24 cellular contexts compared by ENCODE assay signal in genomic region chr14:88835661-88836060, GRCh38. TPM values are rescaled to one million over a fixed set of nuclear protein-coding genes. Genes with fewer than 3 reads are reported as not detected.
A peak's percentile ranks its signal among the peaks of the same experiment; 100 is the strongest.
DNase-seq lines count a peak whose midpoint lies in the region; ATAC-seq and TF ChIP-seq lines count a peak whose summit lies in the region.
"Had no signal": no experiment of that assay in that cellular context is flagged by ENCODE, and none has a peak within 500 bp of the region (broad histone marks: within the 10 kb centered on the region; RNA-seq: fewer than 3 reads in every experiment).

No MANE protein-coding gene starts in this region.

- ATAC-seq in Right ventricle myocardium inferior (no peak), HG03159 (IDR thresholded peaks at IDR 0.05; ENCODE audit: unreplicated experiment) (no peak)
- no peak for ATAC-seq in stimulated activated naive CD8-positive, alpha-beta T cell treated with anti-CD3 and anti-CD28 coated beads, Interleukin-15, amount 100 ng/mL, for 72 hours
- ATAC-seq: activated naive CD8-positive, alpha-beta T cell treated with anti-CD3 and anti-CD28 coated beads, Interleukin-2, amount 50 U/mL, for 24 hours had no signal

- H3K27ac Mint-ChIP-seq in chondrocyte (ENCODE audit: unreplicated experiment), result peak overlapping the region; percentile 91
- no peak overlapping the region for H3K27ac Mint-ChIP-seq in stimulated activated naive CD8-positive, alpha-beta T cell treated with anti-CD3 and anti-CD28 coated beads, Interleukin-15, amount 100 ng/mL, for 72 hours
- no peak overlapping the region for H3K27ac Mint-ChIP-seq in activated CD4-positive, alpha-beta memory T cell treated with anti-CD3 and anti-CD28 coated beads, Interleukin-2, amount 10 ng/mL, durations not matched to agents 7 days and 5 days
- H3K27ac Mint-ChIP-seq: activated B cell treated with CpG ODN at 0.5 μM for 24 hours; activated naive CD8-positive, alpha-beta T cell treated with anti-CD3 and anti-CD28 coated beads, Interleukin-2, amount 50 U/mL, for 24 hours had no signal

- H3K36me3 ChIP-seq in left ventricle myocardium inferior (no peaks in the 10 kb centered on the region), mesenchymal stem cell (ENCODE audit: control insufficient read depth in 1 of 2, insufficient read depth in 2 of 2, low read depth in 1 of 2, low read length in 2 of 2) (peaks cover 0 to 7% of the 10 kb centered on the region in 2 experiments)
- H3K36me3 ChIP-seq: neutrophil, transverse colon had no signal

- no peak overlapping the region for H3K18ac ChIP-seq in mesenchymal stem cell (ENCODE audit: low read depth in 1 of 2, low read length in 2 of 2)

- no peak overlapping the region for H2BK15ac ChIP-seq in mesenchymal stem cell (ENCODE audit: low read depth, poor library complexity, severe bottlenecking)

- CTCF ChIA-PET in activated CD4-positive, alpha-beta memory T cell treated with anti-CD3 and anti-CD28 coated beads, Interleukin-2, amount 10 ng/mL, durations not matched to agents 7 days and 5 days (lab: Charles Lee), result no interaction called here

- H3K9me3 ChIP-seq in left ventricle myocardium inferior (replicated peaks), result no peaks in the 10 kb centered on the region
- no peaks in the 10 kb centered on the region for H3K9me3 ChIP-seq in mesenchymal stem cell (ENCODE audit: control insufficient read depth, low read length)
- H3K9me3 ChIP-seq: neutrophil, transverse colon had no signal

- no peak overlapping the region for H4K91ac ChIP-seq in mesenchymal stem cell (ENCODE audit: low read length)

- DNase-seq in left ventricle myocardium inferior (no peak), Right ventricle myocardium inferior (ENCODE audit: missing footprints) (no peak), chondrocyte (ENCODE audit: low spot score) (no peak), mesenchymal stem cell (no peak), HuH-7 (ENCODE audit: low spot score) (no peak)
- no peak for DNase-seq in stimulated activated naive CD8-positive, alpha-beta T cell treated with anti-CD3 and anti-CD28 coated beads, Interleukin-15, amount 100 ng/mL, for 72 hours
- no peak for DNase-seq in activated CD4-positive, alpha-beta memory T cell treated with anti-CD3 and anti-CD28 coated beads, Interleukin-2, amount 10 ng/mL, durations not matched to agents 7 days and 5 days
- DNase-seq: 8988T; activated B cell treated with CpG ODN at 0.5 μM for 24 hours; activated CD4-positive, alpha-beta T cell treated with anti-CD3 and anti-CD28 coated beads, Interleukin-2, amount 50 U/mL, for 4 hours; activated effector memory CD4-positive, alpha-beta T cell treated with anti-CD3 and anti-CD28 coated beads, Interleukin-2, amount 50 U/mL, for 16 hours; activated naive CD8-positive, alpha-beta T cell treated with anti-CD3 and anti-CD28 coated beads, Interleukin-2, amount 50 U/mL, for 24 hours; central memory CD4-positive, alpha-beta T cell; NCI-H1105; NCI-H2081 treated with DMSO at 0.1 percent for 48 hours; NCI-H526; stimulated activated CD4-positive, alpha-beta T cell treated with anti-CD3 and anti-CD28 coated beads, Interleukin-4, amount 100 ng/mL, for 24 hours; stimulated activated naive CD4-positive, alpha-beta T cell treated with Interleukin-2 at 50 U/mL for 16 hours; T-helper 9 cell; transverse colon had no signal

- intact Hi-C loops in left ventricle myocardium inferior (cut with micrococcal nuclease) (no loop called here), Right ventricle myocardium inferior (cut with DNase I) (no loop called here)

- H3K14ac ChIP-seq in mesenchymal stem cell (ENCODE audit: low read length in 2 of 2), result no peak overlapping the region

- H3K27me3 Mint-ChIP-seq in chondrocyte (ENCODE audit: low read depth), result no peaks in the 10 kb centered on the region
- H3K27me3 Mint-ChIP-seq in stimulated activated naive CD8-positive, alpha-beta T cell treated with anti-CD3 and anti-CD28 coated beads, Interleukin-15, amount 100 ng/mL, for 72 hours, result peaks cover 8% of the 10 kb centered on the region
- H3K27me3 Mint-ChIP-seq in activated CD4-positive, alpha-beta memory T cell treated with anti-CD3 and anti-CD28 coated beads, Interleukin-2, amount 10 ng/mL, durations not matched to agents 7 days and 5 days, result peaks cover 4% of the 10 kb centered on the region

- H2BK12ac ChIP-seq in mesenchymal stem cell (ENCODE audit: low read length in 2 of 2), result no peak overlapping the region

- H3K4me3 Mint-ChIP-seq in chondrocyte (ENCODE audit: unreplicated experiment), result no peak overlapping the region
- H3K4me3 Mint-ChIP-seq in stimulated activated naive CD8-positive, alpha-beta T cell treated with anti-CD3 and anti-CD28 coated beads, Interleukin-15, amount 100 ng/mL, for 72 hours, result no peak overlapping the region
- H3K4me3 Mint-ChIP-seq in activated CD4-positive, alpha-beta memory T cell treated with anti-CD3 and anti-CD28 coated beads, Interleukin-2, amount 10 ng/mL, durations not matched to agents 7 days and 5 days, result no peak overlapping the region
- H3K4me3 Mint-ChIP-seq: activated B cell treated with CpG ODN at 0.5 μM for 24 hours; activated naive CD8-positive, alpha-beta T cell treated with anti-CD3 and anti-CD28 coated beads, Interleukin-2, amount 50 U/mL, for 24 hours had no signal

- POLR2A ChIA-PET in activated CD4-positive, alpha-beta memory T cell treated with anti-CD3 and anti-CD28 coated beads, Interleukin-2, amount 10 ng/mL, durations not matched to agents 7 days and 5 days (lab: Charles Lee), result interaction anchor here (0.7 kb wide), 1 partner anchor 16 kb away, joined by 3 read pairs; no protein-coding TSS in a partner anchor

- no peak overlapping the region for H2BK120ac ChIP-seq in mesenchymal stem cell (ENCODE audit: low read depth, low read length)

- H3K9ac ChIP-seq in mesenchymal stem cell (ENCODE audit: low read length), result peak overlapping the region; percentile 84

- H3K27me3 ChIP-seq in left ventricle myocardium inferior (ENCODE audit: low read depth) (no peaks in the 10 kb centered on the region), mesenchymal stem cell (ENCODE audit: control insufficient read depth in 1 of 2, insufficient read depth in 1 of 2, low read length in 2 of 2) (no peaks in the 10 kb centered on the region)
- H3K27me3 ChIP-seq: neutrophil, transverse colon had no signal

- H3K23ac ChIP-seq in mesenchymal stem cell (ENCODE audit: low read length in 2 of 2), result no peak overlapping the region

- H2AFZ ChIP-seq in mesenchymal stem cell (ENCODE audit: low read depth, low read length), result no peak overlapping the region

- no peak overlapping the region for H3K4ac ChIP-seq in mesenchymal stem cell (ENCODE audit: low read depth in 1 of 2, low read length in 2 of 2)

- peaks cover 1% of the 10 kb centered on the region for H3K36me3 Mint-ChIP-seq in chondrocyte (ENCODE audit: low read depth)
- H3K36me3 Mint-ChIP-seq in activated CD4-positive, alpha-beta memory T cell treated with anti-CD3 and anti-CD28 coated beads, Interleukin-2, amount 10 ng/mL, durations not matched to agents 7 days and 5 days (ENCODE audit: low read depth), result no peaks in the 10 kb centered on the region

- TF ChIP-seq CTCF in left ventricle myocardium inferior (IDR thresholded peaks at IDR 0.05; ENCODE audit: borderline replicate concordance) (no peak), chondrocyte (IDR thresholded peaks at IDR 0.05) (no peak)

- H2AK5ac ChIP-seq in mesenchymal stem cell (ENCODE audit: low read length, severe bottlenecking), result no peak overlapping the region

- no peak overlapping the region for H2BK5ac ChIP-seq in mesenchymal stem cell (ENCODE audit: low read depth, low read length, poor library complexity, severe bottlenecking)

- H3K4me1 ChIP-seq in left ventricle myocardium inferior (peaks cover 24% of the 10 kb centered on the region), mesenchymal stem cell (ENCODE audit: control insufficient read depth, insufficient read depth, low read depth, low read length) (peaks cover 3% of the 10 kb centered on the region)

- H3K4me2 ChIP-seq in mesenchymal stem cell (ENCODE audit: low read length, poor library complexity, severe bottlenecking), result no peak overlapping the region

- H3K27ac ChIP-seq in left ventricle myocardium inferior (replicated peaks) (peak overlapping the region; percentile 60), mesenchymal stem cell (ENCODE audit: low read length, poor library complexity, severe bottlenecking) (no peak overlapping the region)
- H3K27ac ChIP-seq: neutrophil, RWPE1 had no signal

- no peak overlapping the region for H4K8ac ChIP-seq in mesenchymal stem cell (ENCODE audit: low read length)

- no peaks in the 10 kb centered on the region for H3K9me3 Mint-ChIP-seq in chondrocyte (ENCODE audit: low read depth)
- H3K9me3 Mint-ChIP-seq in stimulated activated naive CD8-positive, alpha-beta T cell treated with anti-CD3 and anti-CD28 coated beads, Interleukin-15, amount 100 ng/mL, for 72 hours, result no peaks in the 10 kb centered on the region
- H3K9me3 Mint-ChIP-seq in activated CD4-positive, alpha-beta memory T cell treated with anti-CD3 and anti-CD28 coated beads, Interleukin-2, amount 10 ng/mL, durations not matched to agents 7 days and 5 days, result no peaks in the 10 kb centered on the region
- H3K9me3 Mint-ChIP-seq: activated B cell treated with CpG ODN at 0.5 μM for 24 hours; activated naive CD8-positive, alpha-beta T cell treated with anti-CD3 and anti-CD28 coated beads, Interleukin-2, amount 50 U/mL, for 24 hours had no signal

- H3K4me1 Mint-ChIP-seq in chondrocyte (ENCODE audit: low read depth), result peaks cover 57% of the 10 kb centered on the region
- H3K4me1 Mint-ChIP-seq in stimulated activated naive CD8-positive, alpha-beta T cell treated with anti-CD3 and anti-CD28 coated beads, Interleukin-15, amount 100 ng/mL, for 72 hours, result peaks cover 9% of the 10 kb centered on the region
- H3K4me1 Mint-ChIP-seq in activated CD4-positive, alpha-beta memory T cell treated with anti-CD3 and anti-CD28 coated beads, Interleukin-2, amount 10 ng/mL, durations not matched to agents 7 days and 5 days, result no peaks in the 10 kb centered on the region
- H3K4me1 Mint-ChIP-seq: activated B cell treated with CpG ODN at 0.5 μM for 24 hours had no signal

- no peak overlapping the region for H3K4me3 ChIP-seq in left ventricle myocardium inferior
- H3K4me3 ChIP-seq in mesenchymal stem cell (ENCODE audit: insufficient read depth in 1 of 2, low read depth in 1 of 2, low read length in 2 of 2), result no peak overlapping the region
- H3K4me3 ChIP-seq: lung, transverse colon had no signal

- H3K79me1 ChIP-seq in mesenchymal stem cell (replicated peaks; ENCODE audit: low read length, poor library complexity, severe bottlenecking), result peaks cover 19% of the 10 kb centered on the region

RNA-seq across cellular contexts. Expression of gene TTC8, which starts 11.2 kb away (rescaled TPM):
- total RNA-seq in left ventricle myocardium inferior (8.9 TPM), Right ventricle myocardium inferior (7.0 TPM), chondrocyte (25.9 to 32.6 TPM (median 27.2 TPM) in 3 replicates)
- polyA plus RNA-seq in mesenchymal stem cell (2013, experiment 1 of 2), result 27.9 TPM
- polyA plus RNA-seq in mesenchymal stem cell (2013, experiment 2 of 2), result 29.4 TPM
- 1 to 10 TPM; 1.8 to 2.3 TPM for total RNA-seq in activated CD4-positive, alpha-beta memory T cell treated with anti-CD3 and anti-CD28 coated beads, Interleukin-2, amount 10 ng/mL, durations not matched to agents 7 days and 5 days

RNA-seq across cellular contexts. Expression of gene EML5, which starts 42.9 kb away (rescaled TPM):
- total RNA-seq in left ventricle myocardium inferior (0.36 TPM), Right ventricle myocardium inferior (0.27 TPM), chondrocyte (0.19 TPM in 1 of 3 replicates, not detected in the others)
- not detected for polyA plus RNA-seq in mesenchymal stem cell (2013, experiment 1 of 2)
- 0.04 TPM for polyA plus RNA-seq in mesenchymal stem cell (2013, experiment 2 of 2)
- total RNA-seq in activated CD4-positive, alpha-beta memory T cell treated with anti-CD3 and anti-CD28 coated beads, Interleukin-2, amount 10 ng/mL, durations not matched to agents 7 days and 5 days, result 1 to 10 TPM; 2.4 to 2.9 TPM
